ENCODE assay signal across 27 cellular contexts in genomic region chr4:6769984-6770420, GRCh38.
"Had no signal": no experiment of that assay in that cellular context is flagged by ENCODE, and none has a peak within 500 bp of the region (broad histone marks: within the 10 kb centered on the region; RNA-seq: fewer than 3 reads in every experiment).

No MANE protein-coding gene starts in this region.

- H3K9me3 ChIP-seq: body of pancreas, upper lobe of left lung, vagina had no signal

- H3K4me3 Mint-ChIP-seq: activated naive CD4-positive, alpha-beta T cell treated with anti-CD3 and anti-CD28 coated beads, Interleukin-2, amount 50 U/mL, for 24 hours; activated T-cell treated with anti-CD3 and anti-CD28 coated beads, Interleukin-2, amount 50 U/mL, for 24 hours; T-helper 17 cell had no signal

- H3K36me3 Mint-ChIP-seq: activated naive CD4-positive, alpha-beta T cell treated with anti-CD3 and anti-CD28 coated beads, Interleukin-2, amount 50 U/mL, for 24 hours; naive thymus-derived CD4-positive, alpha-beta T cell had no signal

- FAIRE-seq: colon, frontal cortex, islet of Langerhans had no signal

- H3K27ac ChIP-seq: dorsolateral prefrontal cortex, upper lobe of left lung, vagina, WERI-Rb-1 had no signal

- DNase-seq: activated CD4-positive, alpha-beta T cell treated with anti-CD3 and anti-CD28 coated beads for 48 hours; activated CD4-positive, alpha-beta T cell treated with anti-CD3 and anti-CD28 coated beads, Interleukin-2, amount 50 U/mL, for 48 hours; activated CD8-positive, alpha-beta memory T cell treated with anti-CD3 and anti-CD28 coated beads, Interleukin-2, amount 50 U/mL, for 48 hours; activated gamma-delta T cell; activated T-cell treated with anti-CD3 and anti-CD28 coated beads, Interleukin-2, amount 50 U/mL, for 24 hours; body of pancreas; dorsolateral prefrontal cortex; effector memory CD4-positive, alpha-beta T cell; glutamatergic neuron; left ventricle myocardium superior; mammary epithelial cell; naive thymus-derived CD4-positive, alpha-beta T cell; retina; stimulated activated CD4-positive, alpha-beta T cell treated with anti-CD3 and anti-CD28 coated beads, Interleukin-15, amount 100 ng/mL, for 24 hours; stimulated activated CD4-positive, alpha-beta T cell treated with anti-CD3 and anti-CD28 coated beads, Interleukin-2, amount 100 ng/mL, for 24 hours; stimulated activated naive CD4-positive, alpha-beta T cell; T-helper 17 cell; T1000; upper lobe of left lung; WERI-Rb-1 had no signal

- H3K27ac Mint-ChIP-seq: activated naive CD4-positive, alpha-beta T cell treated with anti-CD3 and anti-CD28 coated beads, Interleukin-2, amount 50 U/mL, for 24 hours; progenitor cell of endocrine pancreas; T-helper 17 cell had no signal

- H3K36me3 ChIP-seq: upper lobe of left lung, vagina, WERI-Rb-1 had no signal

- H3K27me3 ChIP-seq: body of pancreas, dorsolateral prefrontal cortex, upper lobe of left lung, vagina had no signal

- H3K27me3 Mint-ChIP-seq: activated naive CD4-positive, alpha-beta T cell treated with anti-CD3 and anti-CD28 coated beads, Interleukin-2, amount 50 U/mL, for 24 hours; activated T-cell treated with anti-CD3 and anti-CD28 coated beads, Interleukin-2, amount 50 U/mL, for 24 hours had no signal

- H3K9me3 Mint-ChIP-seq: activated naive CD4-positive, alpha-beta T cell treated with anti-CD3 and anti-CD28 coated beads, Interleukin-2, amount 50 U/mL, for 24 hours; activated T-cell treated with anti-CD3 and anti-CD28 coated beads, Interleukin-2, amount 50 U/mL, for 24 hours; naive thymus-derived CD4-positive, alpha-beta T cell had no signal

- ATAC-seq: body of pancreas, left ventricle myocardium superior, sciatic nerve had no signal

- H3K4me3 ChIP-seq: body of pancreas, dorsolateral prefrontal cortex, upper lobe of left lung, vagina had no signal
